In genomic region chr2:37083873-37084792, GRCh38 we compare ENCODE assay signal across 8 cellular contexts. TPM values are rescaled to one million over a fixed set of nuclear protein-coding genes. Genes with fewer than 3 reads are reported as not detected.
DNase-seq lines count a peak whose midpoint lies in the region; ATAC-seq and TF ChIP-seq lines count a peak whose summit lies in the region.

GPATCH11 (plus strand) TSS chr2:37084518; CDS start chr2:37088382, 3,864 bp downstream.
HEATR5B (minus strand) TSS chr2:37084372; CDS start chr2:37083414, 958 bp downstream.

- 0 to 1% (median 0%) methylated on average over 60 to 74 of the region's 74 CpGs for WGBS in spleen, 5 donors

- DNase-seq in AG04449 (ENCODE audit: low read depth, low spot score) = peak; percentile 79
- peak; percentile 98 for DNase-seq in NCI-H2196 (lab: John Stamatoyannopoulos, UW; ENCODE audit: unreplicated experiment)
- peak; percentile 97 to 98 for DNase-seq in cardiac fibroblast (ENCODE audit: low read depth in 2 of 2)
- DNase-seq in inferior parietal cortex (ENCODE audit: extremely low spot score) = peak; percentile 98
- peak; percentile 97 for DNase-seq in spleen

- H3K4me3 ChIP-seq in AG04449 (ENCODE audit: low read depth, low read length) (peak within 1 kb of the TSS; percentile 99), cardiac fibroblast (replicated peaks in 1 of 2; ENCODE audit: low read depth in 2 of 2, low read length in 2 of 2) (peak within 1 kb of the TSS; percentile 71 to 98), spleen (peak within 1 kb of the TSS; percentile 83 to 99 (median 96))

- POLR2A ChIA-PET in AG04449 (lab: Yijun Ruan, JAX) = interaction anchor here (0.6 kb wide), 1 partner anchor 1667 kb away, joined by 3 read pairs; the partner anchor contains the start of gene SRSF7

- peaks cover 0 to 34% (median 7%) of the 10 kb centered on the region in 6 donors for H3K36me3 ChIP-seq in spleen

- H3K9me3 ChIP-seq in spleen = no peaks in the 10 kb centered on the region

- peak in 1 of 3 donors; percentile 35 for TF ChIP-seq POLR2A in spleen (IDR thresholded peaks at IDR 0.05)

- no peaks in the 10 kb centered on the region for H3K27me3 ChIP-seq in spleen (replicated peaks in 1 of 7)

- ATAC-seq in GM18873 (IDR thresholded peaks at IDR 0.05; ENCODE audit: low FRiP score, unreplicated experiment) = peak; percentile 73
- ATAC-seq in HG03135 (IDR thresholded peaks at IDR 0.05; ENCODE audit: unreplicated experiment) = peak; percentile 80

- no peak for TF ChIP-seq CTCF in AG04449 (IDR thresholded peaks at IDR 0.05; ENCODE audit: insufficient read depth, low read length, missing control alignments)
- TF ChIP-seq CTCF in VCaP (conservative IDR thresholded peaks at IDR 0.05) = no peak
- no peak for TF ChIP-seq CTCF in cardiac fibroblast (IDR thresholded peaks at IDR 0.05; ENCODE audit: low read depth, low read length)
- TF ChIP-seq CTCF in spleen (IDR thresholded peaks at IDR 0.05 in 8 of 11, conservative IDR thresholded peaks at IDR 0.05 in 3 of 11) = no peak

- peak within 1 kb of the TSS; percentile 78 for H3K27ac ChIP-seq in VCaP
- H3K27ac ChIP-seq in spleen = peak within 1 kb of the TSS; percentile 82 to 91 (median 88)

- CTCF ChIA-PET in AG04449 (lab: Yijun Ruan, JAX) = no interaction called here

- H3K4me1 ChIP-seq in spleen = peaks cover 55 to 92% (median 65%) of the 10 kb centered on the region in 6 donors

- intact Hi-C loops in spleen (cut with DNase I; ENCODE audit: low total_unique reads) = no loop called here

RNA-seq across cellular contexts. Expression of gene GPATCH11, which starts in this region (rescaled TPM):
- 10 to 100 TPM; 10.0 to 17.2 (median 12.2) TPM for total RNA-seq in spleen
- 10 to 100 TPM in 1 of 3 donors, 1 to 10 TPM in 2; 4.9 to 13.0 (median 8.8) TPM for polyA plus RNA-seq in spleen

RNA-seq across cellular contexts. Expression of gene HEATR5B, which starts in this region (rescaled TPM):
- total RNA-seq in spleen = 10 to 100 TPM; 30.0 to 58.2 (median 37.5) TPM
- polyA plus RNA-seq in spleen = 10 to 100 TPM in 1 of 3 donors, 1 to 10 TPM in 2; 5.5 to 10.2 (median 9.1) TPM

Comparison
In these comparisons a context has a peak if more than half of its experiments do, and no peak if none do; other contexts are left out.
1. Peak in every context shown above with its lines: DNase-seq, ATAC-seq, H3K4me3 ChIP-seq and H3K27ac ChIP-seq.